9 cellular contexts compared by ENCODE assay signal in genomic region chr19:48741222-48741999, GRCh38. TPM values are rescaled to one million over a fixed set of nuclear protein-coding genes. Genes with fewer than 3 reads are reported as not detected.
DNase-seq lines count a peak whose midpoint lies in the region; ATAC-seq and TF ChIP-seq lines count a peak whose summit lies in the region.
"Had no signal": no experiment of that assay in that cellular context is flagged by ENCODE, and none has a peak within 500 bp of the region (broad histone marks: within the 10 kb centered on the region; RNA-seq: fewer than 3 reads in every experiment).

No MANE protein-coding gene starts in this region.

- TF ChIP-seq CTCF in GM20000 (IDR thresholded peaks at IDR 0.05; ENCODE audit: extremely low read depth, missing control alignments): no peak

- ATAC-seq in T-helper 17 cell (no peak), GM21360 (IDR thresholded peaks at IDR 0.05; ENCODE audit: unreplicated experiment) (no peak), GM18870 (IDR thresholded peaks at IDR 0.05; ENCODE audit: unreplicated experiment) (no peak), GM21717 (IDR thresholded peaks at IDR 0.05; ENCODE audit: unreplicated experiment) (no peak)
- ATAC-seq: natural killer cell had no signal

- no peaks in the 10 kb centered on the region for H3K9me3 ChIP-seq in T-helper 17 cell (ENCODE audit: control insufficient read depth, low read length, poor library complexity, severe bottlenecking)

- H3K4me1 Mint-ChIP-seq in T-helper 17 cell: peaks cover 17% of the 10 kb centered on the region

- H3K36me3 Mint-ChIP-seq in T-helper 17 cell (ENCODE audit: low read depth): no peaks in the 10 kb centered on the region
- H3K36me3 Mint-ChIP-seq: natural killer cell had no signal

- no peaks in the 10 kb centered on the region for H3K27me3 Mint-ChIP-seq in T-helper 17 cell

- H3K4me3 Mint-ChIP-seq in T-helper 17 cell: peak overlapping the region; percentile 3
- H3K4me3 Mint-ChIP-seq: natural killer cell had no signal

- DNase-seq in GM20000 (ENCODE audit: low spot score) (peak; percentile 69), T-helper 17 cell (no peak), germinal center (ENCODE audit: low spot score) (peak; percentile 76), NOMO-1 (lab: John Stamatoyannopoulos, UW; ENCODE audit: unreplicated experiment in 2 of 2) (no peak)
- DNase-seq in stimulated activated CD4-positive, alpha-beta T cell treated with anti-CD3 and anti-CD28 coated beads, Interleukin-12 subunit alpha, Interleukin-12 subunit beta, amount 100 ng/mL, for 4 hours: peak; percentile 28
- DNase-seq: natural killer cell had no signal

- H3K27ac Mint-ChIP-seq in T-helper 17 cell: no peak overlapping the region
- H3K27ac Mint-ChIP-seq: natural killer cell had no signal

RNA-seq across cellular contexts. Expression of gene RASIP1, which starts 1.0 kb away (rescaled TPM):
- total RNA-seq in T-helper 17 cell: under 1 TPM; 0.10 to 0.12 TPM
- total RNA-seq: natural killer cell had no signal

RNA-seq across cellular contexts. Expression of gene IZUMO1, which starts 5.3 kb away (rescaled TPM):
- total RNA-seq in T-helper 17 cell: not detected
- total RNA-seq: natural killer cell had no signal

RNA-seq across cellular contexts. Expression of gene FUT1, which starts 11.0 kb away (rescaled TPM):
- total RNA-seq in T-helper 17 cell: under 1 TPM; 0.07 to 0.16 TPM

RNA-seq across cellular contexts. Expression of gene FGF21, which starts 13.9 kb away (rescaled TPM):
- total RNA-seq in T-helper 17 cell: not detected
- total RNA-seq: natural killer cell had no signal

RNA-seq across cellular contexts. Expression of gene MAMSTR, which starts 21.9 kb away (rescaled TPM):
- under 1 TPM; 0.42 to 0.60 TPM for total RNA-seq in T-helper 17 cell

Comparison
In these comparisons a context has a peak if more than half of its experiments do, and no peak if none do; other contexts are left out.
1. DNase-seq: peak in GM20000 (single experiment), germinal center (single experiment) and stimulated activated CD4-positive, alpha-beta T cell treated with anti-CD3 and anti-CD28 coated beads, Interleukin-12 subunit alpha, Interleukin-12 subunit beta, amount 100 ng/mL, for 4 hours (single experiment); none in T-helper 17 cell (0 of 3) and NOMO-1 (0 of 2).